In the genomic region with DNA sequence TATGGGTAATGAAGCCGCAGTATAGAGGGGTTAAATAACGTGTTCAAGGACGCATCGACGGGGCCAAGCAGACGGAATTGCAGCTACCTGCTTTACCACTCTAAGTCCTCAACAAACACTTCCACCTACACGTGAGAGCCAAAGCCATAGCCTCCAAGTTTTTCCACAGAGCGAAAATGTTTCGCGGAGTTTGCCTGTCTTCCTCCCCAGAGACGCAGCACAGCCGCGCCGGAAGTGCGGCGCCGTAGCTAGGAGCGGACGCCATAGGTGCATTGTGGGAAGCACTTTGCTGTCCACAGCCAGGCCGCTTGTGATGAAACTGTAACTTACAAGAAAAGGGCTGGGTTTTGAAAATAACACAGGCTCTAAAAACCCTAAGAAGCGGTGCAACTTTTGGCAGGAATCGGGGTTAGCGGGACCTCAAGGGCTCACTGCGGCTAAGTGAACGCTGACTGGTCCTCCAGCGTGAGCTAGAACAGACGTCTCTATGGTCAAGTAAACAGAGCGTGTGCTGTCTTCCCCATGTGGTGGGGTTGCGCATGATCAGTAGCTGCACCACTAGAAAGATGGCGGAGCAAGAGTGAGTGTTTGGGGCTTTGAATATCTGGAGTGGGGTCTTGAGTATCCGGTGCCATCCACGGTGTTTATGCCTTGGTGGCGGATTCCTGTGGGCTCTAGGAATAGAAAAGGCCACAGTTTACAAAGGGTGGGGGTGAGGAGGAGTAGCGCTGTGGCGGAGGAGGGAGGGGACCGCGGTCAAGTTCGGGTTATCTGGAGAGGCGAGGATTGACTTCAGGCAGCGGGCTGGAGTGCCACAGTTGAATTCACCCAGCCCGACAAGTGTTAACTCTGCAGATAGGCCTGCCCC, we compare ENCODE assay signal across 8 cellular contexts. TPM values are rescaled to one million over a fixed set of nuclear protein-coding genes. Genes with fewer than 3 reads are reported as not detected.
A peak's percentile ranks its signal among the peaks of the same experiment; 100 is the strongest.
DNase-seq lines count a peak whose midpoint lies in the region; ATAC-seq, FAIRE-seq and TF ChIP-seq lines count a peak whose summit lies in the region.

Gene RPL7L1 (plus strand): TSS at position 245 of the 868 bp plus-strand sequence. CDS start 295 bp downstream, at position 540.

- CTCF ChIA-PET in activated B cell treated with CpG ODN at 0.5 μM for 24 hours (lab: Charles Lee) = interaction anchor here (0.6 to 6.0 kb wide), 7 partner anchors 11 to 761 kb away, joined by 3 to 51 read pairs (median 5); a partner anchor contains a TSS

- H3K27me3 Mint-ChIP-seq in activated B cell treated with CpG ODN at 0.5 μM for 24 hours = no peaks in the 10 kb centered on the region

- no peak for TF ChIP-seq CTCF in AG09309 (IDR thresholded peaks at IDR 0.05; ENCODE audit: control insufficient read depth, insufficient read depth, low read depth, low read length, missing control alignments)
- no peak for TF ChIP-seq CTCF in activated B cell treated with CpG ODN at 0.5 μM for 24 hours (IDR thresholded peaks at IDR 0.05)
- TF ChIP-seq CTCF in cardiac fibroblast (IDR thresholded peaks at IDR 0.05; ENCODE audit: low read depth, low read length) = peak; percentile 9

- intact Hi-C loops in activated B cell treated with CpG ODN at 0.5 μM for 24 hours (cut with micrococcal nuclease) = loop anchor here (1.0 to 2.0 kb wide), 10 partner anchors 11 to 662 kb away; partner anchors contain the start of genes CNPY3, MRPS10, SRF and TBCC

- TF ChIP-seq POLR2A in GM18951 (IDR thresholded peaks at IDR 0.05; ENCODE audit: extremely low read depth, insufficient read depth, insufficient read length) = peak; percentile 77

- peak; percentile 65 for FAIRE-seq in islet of Langerhans (lab: Jason Lieb, UNC)

- DNase-seq in AG09309 (ENCODE audit: low read depth) (no peak), NCI-H2227 treated with DMSO at 0.1 percent for 48 hours (lab: John Stamatoyannopoulos, UW) (peak; percentile 97), activated B cell treated with CpG ODN at 0.5 μM for 24 hours (peak; percentile 76), cardiac fibroblast (ENCODE audit: low read depth in 2 of 2) (peak; percentile 91 to 93)
- DNase-seq in stimulated activated CD4-positive, alpha-beta T cell treated with anti-CD3 and anti-CD28 coated beads, Interleukin-12 subunit alpha, Interleukin-12 subunit beta, amount 100 ng/mL, for 4 hours = peak; percentile 71

- peak within 1 kb of the TSS; percentile 100 for H3K4me3 Mint-ChIP-seq in activated B cell treated with CpG ODN at 0.5 μM for 24 hours

- H3K9me3 Mint-ChIP-seq in activated B cell treated with CpG ODN at 0.5 μM for 24 hours = no peaks in the 10 kb centered on the region

- H3K36me3 Mint-ChIP-seq in activated B cell treated with CpG ODN at 0.5 μM for 24 hours (ENCODE audit: low read depth) = peaks cover 44% of the 10 kb centered on the region

- H3K4me3 ChIP-seq in AG09309 (ENCODE audit: control insufficient read depth, low read depth, low read length) = peak within 1 kb of the TSS; percentile 55
- H3K4me3 ChIP-seq in cardiac fibroblast (replicated peaks in 1 of 2; ENCODE audit: low read depth in 2 of 2, low read length in 2 of 2) = peak within 1 kb of the TSS; percentile 63 to 70

- H3K27ac Mint-ChIP-seq in activated B cell treated with CpG ODN at 0.5 μM for 24 hours = peak within 1 kb of the TSS; percentile 99

- POLR2A ChIA-PET in activated B cell treated with CpG ODN at 0.5 μM for 24 hours (lab: Charles Lee) = interaction anchor here (0.5 to 3.8 kb wide), 38 partner anchors 8 to 1385 kb away, joined by 3 to 101 read pairs (median 5); partner anchors contain the start of genes BICRAL, CNPY3, CUL9 and KLC4

- in situ Hi-C loops in GM18951 (cut with MboI; ENCODE audit: low sequenced_read_pairs, unreplicated experiment) = loop anchor here (10.0 kb wide), 1 partner anchor 215 kb away; no protein-coding TSS in a partner anchor

- H3K4me1 Mint-ChIP-seq in activated B cell treated with CpG ODN at 0.5 μM for 24 hours = peaks cover 28% of the 10 kb centered on the region

- ATAC-seq in HG03175 (IDR thresholded peaks at IDR 0.05; ENCODE audit: unreplicated experiment) (peak; percentile 93), activated B cell treated with CpG ODN at 0.5 μM for 24 hours (ENCODE audit: low read depth) (peak; percentile 92)

RNA-seq across cellular contexts. Expression of gene RPL7L1, which starts in this region (rescaled TPM):
- 94.5 and 110 TPM in 2 replicates for total RNA-seq in activated B cell treated with CpG ODN at 0.5 μM for 24 hours
